8 cellular contexts compared by ENCODE assay signal in the genomic region with DNA sequence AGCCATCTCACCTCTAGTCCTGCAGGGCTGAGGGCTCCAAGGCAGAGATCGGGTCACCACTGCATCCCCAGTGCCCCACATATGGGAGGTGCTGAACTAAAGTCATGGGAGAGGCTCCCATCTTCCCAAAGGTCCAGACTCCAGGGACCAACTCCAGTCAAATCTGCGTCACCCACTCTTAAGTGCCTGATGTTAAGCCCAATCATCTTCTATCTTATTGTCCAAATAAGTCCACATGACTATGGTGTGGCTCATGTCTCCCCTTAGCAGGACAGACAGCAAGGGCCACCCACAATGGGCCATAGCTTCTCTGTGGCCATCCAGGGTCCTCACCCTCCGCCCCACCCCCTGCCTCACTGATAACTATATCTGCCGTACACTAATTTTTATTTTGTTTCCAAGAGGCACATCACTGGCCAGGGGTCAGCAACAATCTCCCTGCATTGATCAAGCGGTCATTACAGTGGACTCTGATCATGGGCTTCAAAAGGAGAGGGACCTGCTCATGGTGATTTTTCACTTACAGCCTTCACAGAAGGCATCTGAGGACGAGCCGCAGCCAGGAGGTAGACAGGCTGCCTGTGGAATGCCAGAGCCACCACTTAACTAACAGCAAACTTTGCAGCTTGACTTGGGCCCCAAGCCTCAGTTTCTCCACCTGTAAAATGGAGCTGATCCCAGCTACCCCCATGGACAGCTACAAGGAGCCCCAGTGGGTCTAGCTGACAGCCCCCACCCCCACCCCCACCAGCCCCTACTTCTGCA. TPM values are rescaled to one million over a fixed set of nuclear protein-coding genes. Genes with fewer than 3 reads are reported as not detected.
A peak's percentile ranks its signal among the peaks of the same experiment; 100 is the strongest.
DNase-seq lines count a peak whose midpoint lies in the region; ATAC-seq, FAIRE-seq and TF ChIP-seq lines count a peak whose summit lies in the region.

No MANE protein-coding gene starts in this region.

- peak overlapping the region; percentile 48 to 93 (median 86) for H3K27ac ChIP-seq in heart right ventricle
- peak overlapping the region; percentile 93 for H3K27ac ChIP-seq in naive thymus-derived CD4-positive, alpha-beta T cell (ENCODE audit: low read depth, low read length)

- POLR2A ChIA-PET in naive thymus-derived CD4-positive, alpha-beta T cell (lab: Charles Lee) = interaction anchor here (0.5 to 47.8 kb wide), 8 partner anchors 7 to 117 kb away, joined by 3 to 1512 read pairs (median 4); partner anchors contain the start of genes MYH9 and TXN2

- H3K27ac Mint-ChIP-seq in central memory CD8-positive, alpha-beta T cell (ENCODE audit: low read depth) = peak overlapping the region; percentile 97
- peak overlapping the region; percentile 91 to 98 (median 96) for H3K27ac Mint-ChIP-seq in naive thymus-derived CD4-positive, alpha-beta T cell

- H3K4me1 Mint-ChIP-seq in central memory CD8-positive, alpha-beta T cell = peaks cover 95% of the 10 kb centered on the region
- H3K4me1 Mint-ChIP-seq in naive thymus-derived CD4-positive, alpha-beta T cell = peaks cover 71 to 100% (median 95%) of the 10 kb centered on the region in 7 donors

- H3K36me3 ChIP-seq in heart right ventricle = peaks cover 0 to 69% (median 0%) of the 10 kb centered on the region in 9 donors
- peaks cover 0 to 15% (median 9%) of the 10 kb centered on the region in 3 experiments for H3K36me3 ChIP-seq in naive thymus-derived CD4-positive, alpha-beta T cell (ENCODE audit: control insufficient read depth in 2 of 3, insufficient read depth in 3 of 3, low read length in 3 of 3)

- DNase-seq in heart right ventricle = no peak
- no peak for DNase-seq in Right ventricle myocardium inferior (ENCODE audit: missing footprints)
- no peak for DNase-seq in central memory CD8-positive, alpha-beta T cell (ENCODE audit: low spot score in 2 of 2)
- DNase-seq in naive thymus-derived CD4-positive, alpha-beta T cell = no peak
- DNase-seq in NCI-H526 treated with DMSO at 0.1 percent for 48 hours (lab: John Stamatoyannopoulos, UW) = no peak
- no peak for DNase-seq in D721Med (ENCODE audit: insufficient read length, low spot score)

- no peaks in the 10 kb centered on the region for H3K9me3 ChIP-seq in heart right ventricle
- no peaks in the 10 kb centered on the region for H3K9me3 ChIP-seq in naive thymus-derived CD4-positive, alpha-beta T cell (ENCODE audit: control insufficient read depth in 2 of 3, low read length in 3 of 3)

- intact Hi-C loops in heart right ventricle (cut with DNase I) (loop anchor here in 7 of 10 donors (5.0 kb wide), 2 partner anchors 32 to 37 kb away; no protein-coding TSS in a partner anchor), Right ventricle myocardium inferior (cut with DNase I) (no loop called here)
- intact Hi-C loops in naive thymus-derived CD4-positive, alpha-beta T cell (cut with micrococcal nuclease) = loop anchor here (1.0 to 5.0 kb wide), 7 partner anchors 7 to 88 kb away; no protein-coding TSS in a partner anchor

- H3K36me3 Mint-ChIP-seq in central memory CD8-positive, alpha-beta T cell (ENCODE audit: insufficient read depth) = peaks cover 47% of the 10 kb centered on the region
- H3K36me3 Mint-ChIP-seq in naive thymus-derived CD4-positive, alpha-beta T cell = peaks cover 5 to 16% (median 10%) of the 10 kb centered on the region in 5 donors

- ATAC-seq in heart right ventricle (peak in 6 of 8 donors; percentile 2 to 27 (median 16)), Right ventricle myocardium inferior (no peak), GM18858 (IDR thresholded peaks at IDR 0.05; ENCODE audit: unreplicated experiment) (no peak), esophagus mucosa (no peak)
- ATAC-seq in central memory CD8-positive, alpha-beta T cell (replicated peaks; ENCODE audit: extremely low read depth, poor library complexity, severe bottlenecking) = no peak
- no peak for ATAC-seq in naive thymus-derived CD4-positive, alpha-beta T cell

- no peaks in the 10 kb centered on the region for H3K27me3 Mint-ChIP-seq in central memory CD8-positive, alpha-beta T cell
- no peaks in the 10 kb centered on the region for H3K27me3 Mint-ChIP-seq in naive thymus-derived CD4-positive, alpha-beta T cell

- H3K9me3 Mint-ChIP-seq in central memory CD8-positive, alpha-beta T cell = no peaks in the 10 kb centered on the region
- no peaks in the 10 kb centered on the region for H3K9me3 Mint-ChIP-seq in naive thymus-derived CD4-positive, alpha-beta T cell

- 53 to 59% methylated on average over 7 of the region's 7 CpGs for WGBS in heart right ventricle, 2 donors

- no peak for FAIRE-seq in D721Med (lab: Jason Lieb, UNC)

- peaks cover 78 to 99% (median 98%) of the 10 kb centered on the region in 9 donors for H3K4me1 ChIP-seq in heart right ventricle
- H3K4me1 ChIP-seq in naive thymus-derived CD4-positive, alpha-beta T cell (ENCODE audit: control insufficient read depth in 2 of 2, insufficient read depth in 2 of 2, low read length in 2 of 2) = peaks cover 96 to 97% of the 10 kb centered on the region in 2 donors

- CTCF ChIA-PET in naive thymus-derived CD4-positive, alpha-beta T cell (lab: Charles Lee) = interaction anchor here (0.6 to 1.8 kb wide), 17 partner anchors 8 to 106 kb away, joined by 3 to 8 read pairs (median 4); no protein-coding TSS in a partner anchor

- peak overlapping the region; percentile 67 for H3K4me3 Mint-ChIP-seq in central memory CD8-positive, alpha-beta T cell
- peak overlapping the region; percentile 65 to 88 (median 82) for H3K4me3 Mint-ChIP-seq in naive thymus-derived CD4-positive, alpha-beta T cell

- TF ChIP-seq CTCF in heart right ventricle (IDR thresholded peaks at IDR 0.05) = no peak
- no peak for TF ChIP-seq CTCF in D721Med (IDR thresholded peaks at IDR 0.05; ENCODE audit: insufficient read depth, missing control alignments)

- peak overlapping the region in 2 of 10 donors; percentile 2 to 9 for H3K4me3 ChIP-seq in heart right ventricle
- peak overlapping the region; percentile 2 for H3K4me3 ChIP-seq in naive thymus-derived CD4-positive, alpha-beta T cell (ENCODE audit: low read length)

- no peaks in the 10 kb centered on the region for H3K27me3 ChIP-seq in heart right ventricle
- no peaks in the 10 kb centered on the region for H3K27me3 ChIP-seq in naive thymus-derived CD4-positive, alpha-beta T cell (ENCODE audit: control insufficient read depth in 2 of 2, insufficient read depth in 2 of 2, low read length in 2 of 2)

RNA-seq across cellular contexts. Expression of gene MYH9, which starts 23.3 kb away (rescaled TPM):
- 100 to 1,000 TPM; 132 to 345 (median 189) TPM for total RNA-seq in heart right ventricle
- 100 to 1,000 TPM; 134 to 243 TPM for polyA plus RNA-seq in heart right ventricle
- 180 TPM for total RNA-seq in Right ventricle myocardium inferior
- 100 to 1,000 TPM; 650 to 900 (median 803) TPM for total RNA-seq in naive thymus-derived CD4-positive, alpha-beta T cell
- 100 to 1,000 TPM in 1 of 2 donors, 10 to 100 TPM in 1; 95.5 to 501 TPM for polyA plus RNA-seq in naive thymus-derived CD4-positive, alpha-beta T cell
- 487 TPM for total RNA-seq in esophagus mucosa

Comparison
In these comparisons a context has a peak if more than half of its experiments do, and no peak if none do; other contexts are left out.
1. ATAC-seq: peak in heart right ventricle (6 of 8); none in Right ventricle myocardium inferior (single experiment), central memory CD8-positive, alpha-beta T cell (single experiment), naive thymus-derived CD4-positive, alpha-beta T cell (single experiment), GM18858 (single experiment) and esophagus mucosa (single experiment).